ENCODE assay signal across 1 cellular context in the genomic region with DNA sequence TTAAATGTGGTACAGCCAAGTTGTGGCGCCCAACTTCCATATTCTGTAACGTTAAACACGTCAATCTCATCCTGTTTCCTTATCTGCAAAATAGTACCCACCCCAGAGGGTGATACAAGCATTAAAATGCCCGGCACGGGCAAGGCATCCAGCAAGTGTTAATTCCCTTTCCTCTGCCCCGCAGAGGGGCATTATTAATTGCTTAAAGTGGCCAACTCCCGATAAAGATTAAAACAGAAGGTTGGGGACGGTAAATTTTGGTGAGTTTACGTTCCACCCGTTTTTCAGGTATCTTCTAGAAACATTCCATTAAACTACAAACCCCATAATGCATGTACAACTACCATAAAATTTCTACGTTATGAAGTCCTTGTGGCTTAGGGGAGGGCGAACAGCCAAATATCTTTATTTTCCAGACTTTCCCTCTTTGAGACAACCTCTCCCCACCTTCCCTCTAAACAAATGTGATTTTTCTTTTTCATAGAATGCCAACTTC.
TF ChIP-seq lines count a peak whose summit lies in the region.

No MANE protein-coding gene starts in this region.

TF ChIP-seq in IMR-90, 13 proteins besides CTCF, POLR2A, EP300 and RAD21:
- 0 out of 2 replicates have a peak, but pooled peaks have one; percentile 10 for TF ChIP-seq BHLHE40 (IDR thresholded peaks at IDR 0.05; ENCODE audit: low read depth, low read length)
- TF ChIP-seq MXI1 (IDR thresholded peaks at IDR 0.05; ENCODE audit: borderline replicate concordance, low read depth, low read length): no peak
- no peak for TF ChIP-seq NFE2L2 (IDR thresholded peaks at IDR 0.05; ENCODE audit: low read depth, low read length)
- TF ChIP-seq RFX5 (IDR thresholded peaks at IDR 0.05; ENCODE audit: low read depth, low read length): no peak
- no peak for TF ChIP-seq CEBPB (IDR thresholded peaks at IDR 0.05; ENCODE audit: low read depth, low read length)
